In genomic region chr2:80515961-80516360, GRCh38 we compare ENCODE assay signal across 1 cellular context.
TF ChIP-seq lines count a peak whose summit lies in the region.

No MANE protein-coding gene starts in this region.

TF ChIP-seq in SK-N-SH treated with all-trans-retinoic acid at 6 μM for 48 hours, 23 proteins besides CTCF, POLR2A, EP300 and RAD21 (continued from another document):
- no peak for TF ChIP-seq ZNF565 (CRISPR knock-in tag; conservative IDR thresholded peaks at IDR 0.05; ENCODE audit: low read depth)
